Comparison of ENCODE assay signal across 22 cellular contexts in genomic region chr12:91203610-91204009, GRCh38. TPM values are rescaled to one million over a fixed set of nuclear protein-coding genes. Genes with fewer than 3 reads are reported as not detected.
"Had no signal": no experiment of that assay in that cellular context is flagged by ENCODE, and none has a peak within 500 bp of the region (broad histone marks: within the 10 kb centered on the region; RNA-seq: fewer than 3 reads in every experiment).

No MANE protein-coding gene starts in this region.

- H3K9me3 ChIP-seq: esophagus squamous epithelium, tibial artery, uterus had no signal

- H3K27ac ChIP-seq: coronary artery, esophagus squamous epithelium, right atrium auricular region, tibial artery, uterus, VCaP had no signal

- ATAC-seq: activated CD4-positive, alpha-beta T cell treated with anti-CD3 and anti-CD28 coated beads for 36 hours; activated CD8-positive, alpha-beta T cell treated with anti-CD3 and anti-CD28 coated beads for 36 hours; activated T-cell treated with anti-CD3 and anti-CD28 coated beads, Interleukin-2, amount 50 U/mL, for 4 hours had no signal

- H3K4me1 Mint-ChIP-seq: activated CD4-positive, alpha-beta T cell treated with anti-CD3 and anti-CD28 coated beads for 36 hours; activated naive CD4-positive, alpha-beta T cell treated with anti-CD3 and anti-CD28 coated beads, Interleukin-2, amount 50 U/mL, for 24 hours; immature natural killer cell; naive B cell had no signal

- H3K4me3 Mint-ChIP-seq: activated CD4-positive, alpha-beta T cell treated with anti-CD3 and anti-CD28 coated beads for 36 hours; activated CD8-positive, alpha-beta T cell treated with anti-CD3 and anti-CD28 coated beads for 36 hours; activated naive CD4-positive, alpha-beta T cell treated with anti-CD3 and anti-CD28 coated beads, Interleukin-2, amount 50 U/mL, for 24 hours; activated T-cell treated with anti-CD3 and anti-CD28 coated beads, Interleukin-2, amount 50 U/mL, for 4 hours; immature natural killer cell; naive B cell had no signal

- H3K36me3 ChIP-seq: esophagus squamous epithelium, right atrium auricular region, tibial artery, uterus had no signal

- H3K4me3 ChIP-seq: coronary artery, esophagus squamous epithelium, right atrium auricular region, tibial artery, uterus had no signal

- H3K27me3 ChIP-seq: esophagus squamous epithelium, right atrium auricular region, tibial artery, uterus had no signal

- H3K4me1 ChIP-seq: esophagus squamous epithelium, right atrium auricular region, tibial artery, uterus had no signal

- DNase-seq: activated CD4-positive, alpha-beta T cell treated with anti-CD3 and anti-CD28 coated beads for 36 hours; activated CD8-positive, alpha-beta T cell treated with anti-CD3 and anti-CD28 coated beads for 36 hours; activated effector memory CD4-positive, alpha-beta T cell treated with anti-CD3 and anti-CD28 coated beads, Interleukin-2, amount 50 U/mL, for 16 hours; activated T-cell treated with anti-CD3 and anti-CD28 coated beads, Interleukin-2, amount 50 U/mL, for 4 hours; amniotic stem cell; caudate nucleus; esophagus squamous epithelium; foreskin fibroblast; glutamatergic neuron; immature natural killer cell; naive B cell; posterior cingulate gyrus; stimulated activated CD4-positive, alpha-beta T cell treated with anti-CD3 and anti-CD28 coated beads, Interleukin-15, amount 100 ng/mL, for 24 hours; stimulated activated CD4-positive, alpha-beta T cell treated with anti-CD3 and anti-CD28 coated beads, Interleukin-4, amount 100 ng/mL, for 24 hours; stimulated activated naive CD4-positive, alpha-beta T cell; T-helper 1 cell; tibial artery; uterus had no signal

- H3K36me3 Mint-ChIP-seq: activated naive CD4-positive, alpha-beta T cell treated with anti-CD3 and anti-CD28 coated beads, Interleukin-2, amount 50 U/mL, for 24 hours; immature natural killer cell; naive B cell had no signal

- H3K27ac Mint-ChIP-seq: activated CD4-positive, alpha-beta T cell treated with anti-CD3 and anti-CD28 coated beads for 36 hours; activated CD8-positive, alpha-beta T cell treated with anti-CD3 and anti-CD28 coated beads for 36 hours; activated naive CD4-positive, alpha-beta T cell treated with anti-CD3 and anti-CD28 coated beads, Interleukin-2, amount 50 U/mL, for 24 hours; immature natural killer cell; naive B cell had no signal

- H3K27me3 Mint-ChIP-seq: naive B cell had no signal

- H3K9me3 Mint-ChIP-seq: activated T-cell treated with anti-CD3 and anti-CD28 coated beads, Interleukin-2, amount 50 U/mL, for 4 hours had no signal

RNA-seq across cellular contexts. Expression of gene DCN, which starts 21.0 kb away (rescaled TPM):
- total RNA-seq: activated CD4-positive, alpha-beta T cell treated with anti-CD3 and anti-CD28 coated beads for 36 hours; activated CD8-positive, alpha-beta T cell treated with anti-CD3 and anti-CD28 coated beads for 36 hours had no signal
- polyA plus RNA-seq: immature natural killer cell had no signal
